20 cellular contexts compared by ENCODE assay signal in genomic region chr9:135048046-135048757, GRCh38. TPM values are rescaled to one million over a fixed set of nuclear protein-coding genes. Genes with fewer than 3 reads are reported as not detected.
DNase-seq lines count a peak whose midpoint lies in the region; ATAC-seq and TF ChIP-seq lines count a peak whose summit lies in the region.
"Had no signal": no experiment of that assay in that cellular context is flagged by ENCODE, and none has a peak within 500 bp of the region (broad histone marks: within the 10 kb centered on the region; RNA-seq: fewer than 3 reads in every experiment).

No MANE protein-coding gene starts in this region.

- H3K4me3 Mint-ChIP-seq in osteocyte (ENCODE audit: unreplicated experiment) = no peak overlapping the region

- no peaks in the 10 kb centered on the region for H3K36me3 Mint-ChIP-seq in osteocyte (ENCODE audit: unreplicated experiment)

- no peaks in the 10 kb centered on the region for H3K9me3 ChIP-seq in right atrium auricular region
- H3K9me3 ChIP-seq in lower lobe of right lung = no peaks in the 10 kb centered on the region
- no peaks in the 10 kb centered on the region for H3K9me3 ChIP-seq in vagina
- H3K9me3 ChIP-seq: SJSA1 had no signal

- DNase-seq in cardiac septum (ENCODE audit: low spot score) (peak; percentile 70), right atrium auricular region (ENCODE audit: low spot score) (no peak), lower lobe of right lung (peak; percentile 18), osteocyte (ENCODE audit: extremely low spot score, unreplicated experiment) (peak; percentile 77), vagina (ENCODE audit: extremely low spot score in 2 of 2) (peak; percentile 52 to 67), GM10248 (ENCODE audit: extremely low spot score) (no peak), NCI-H2081 (lab: John Stamatoyannopoulos, UW) (no peak)
- DNase-seq: DMS53, GDM1, H7, KBM-7, MM.1S, NCI-H1048, NCI-H1417 treated with DMSO at 0.1 percent for 48 hours, NCI-H1930, NCI-H510A treated with DMSO at 0.1 percent for 48 hours, NCI-H82 had no signal

- H3K27ac ChIP-seq in right atrium auricular region (no peak overlapping the region), lower lobe of right lung (no peak overlapping the region), vagina (no peak overlapping the region)
- H3K27ac ChIP-seq: SJSA1 had no signal

- H3K4me1 ChIP-seq in right atrium auricular region (no peaks in the 10 kb centered on the region), lower lobe of right lung (no peaks in the 10 kb centered on the region), vagina (no peaks in the 10 kb centered on the region)
- H3K4me1 ChIP-seq: SJSA1 had no signal

- H3K4me3 ChIP-seq in right atrium auricular region (no peak overlapping the region), lower lobe of right lung (no peak overlapping the region), vagina (no peak overlapping the region)
- H3K4me3 ChIP-seq: SJSA1 had no signal

- no peaks in the 10 kb centered on the region for H3K36me3 ChIP-seq in right atrium auricular region
- no peaks in the 10 kb centered on the region for H3K36me3 ChIP-seq in lower lobe of right lung
- H3K36me3 ChIP-seq in vagina = no peaks in the 10 kb centered on the region
- H3K36me3 ChIP-seq: SJSA1 had no signal

- peaks cover 8% of the 10 kb centered on the region for H3K27me3 Mint-ChIP-seq in osteocyte (ENCODE audit: unreplicated experiment)

- intact Hi-C loops in cardiac septum (cut with DNase I) = no loop called here
- intact Hi-C loops in lower lobe of right lung (cut with DNase I) = no loop called here
- intact Hi-C loops in vagina (cut with DNase I) = no loop called here

- no peaks in the 10 kb centered on the region for H3K9me3 Mint-ChIP-seq in osteocyte (ENCODE audit: unreplicated experiment)

- TF ChIP-seq POLR2A in vagina (IDR thresholded peaks at IDR 0.05) = no peak

- POLR2A ChIA-PET in GM10248 (lab: Yijun Ruan, JAX) = no interaction called here

- ATAC-seq in lower lobe of right lung (no peak), GM19351 (IDR thresholded peaks at IDR 0.05; ENCODE audit: unreplicated experiment) (no peak)

- CTCF ChIA-PET in GM10248 (lab: Yijun Ruan, JAX) = no interaction called here

- H3K4me1 Mint-ChIP-seq in osteocyte (ENCODE audit: unreplicated experiment) = no peaks in the 10 kb centered on the region

- TF ChIP-seq CTCF in right atrium auricular region (IDR thresholded peaks at IDR 0.05) (no peak), lower lobe of right lung (IDR thresholded peaks at IDR 0.05) (no peak), osteocyte (IDR thresholded peaks at IDR 0.05) (no peak), vagina (IDR thresholded peaks at IDR 0.05) (no peak), GM10248 (IDR thresholded peaks at IDR 0.05; ENCODE audit: control extremely low read depth, extremely low read depth, low read depth, missing control alignments) (no peak)

- H3K27me3 ChIP-seq in right atrium auricular region (no peaks in the 10 kb centered on the region), lower lobe of right lung (ENCODE audit: low read depth) (peaks cover 4% of the 10 kb centered on the region), vagina (no peaks in the 10 kb centered on the region)

- no peak overlapping the region for H3K27ac Mint-ChIP-seq in osteocyte (ENCODE audit: unreplicated experiment)

RNA-seq across cellular contexts. Expression of gene OLFM1, which starts 39.3 kb away (rescaled TPM):
- 8.6 TPM for total RNA-seq in cardiac septum
- 1 to 10 TPM; 7.6 to 9.7 TPM for total RNA-seq in right atrium auricular region
- 24.1 TPM for total RNA-seq in lower lobe of right lung
- total RNA-seq in osteocyte = 0.83 and 1.3 TPM in 2 replicates
- total RNA-seq in vagina = 39.0 TPM
- total RNA-seq: OCI-LY7 had no signal

Comparison
In these comparisons a context has a peak if more than half of its experiments do, and no peak if none do; other contexts are left out.
1. DNase-seq: peak in cardiac septum (single experiment), lower lobe of right lung (single experiment), osteocyte (single experiment) and vagina (2 of 2); none in right atrium auricular region (single experiment), GM10248 (single experiment) and NCI-H2081 (0 of 2).